15 cellular contexts compared by ENCODE assay signal in the genomic region with DNA sequence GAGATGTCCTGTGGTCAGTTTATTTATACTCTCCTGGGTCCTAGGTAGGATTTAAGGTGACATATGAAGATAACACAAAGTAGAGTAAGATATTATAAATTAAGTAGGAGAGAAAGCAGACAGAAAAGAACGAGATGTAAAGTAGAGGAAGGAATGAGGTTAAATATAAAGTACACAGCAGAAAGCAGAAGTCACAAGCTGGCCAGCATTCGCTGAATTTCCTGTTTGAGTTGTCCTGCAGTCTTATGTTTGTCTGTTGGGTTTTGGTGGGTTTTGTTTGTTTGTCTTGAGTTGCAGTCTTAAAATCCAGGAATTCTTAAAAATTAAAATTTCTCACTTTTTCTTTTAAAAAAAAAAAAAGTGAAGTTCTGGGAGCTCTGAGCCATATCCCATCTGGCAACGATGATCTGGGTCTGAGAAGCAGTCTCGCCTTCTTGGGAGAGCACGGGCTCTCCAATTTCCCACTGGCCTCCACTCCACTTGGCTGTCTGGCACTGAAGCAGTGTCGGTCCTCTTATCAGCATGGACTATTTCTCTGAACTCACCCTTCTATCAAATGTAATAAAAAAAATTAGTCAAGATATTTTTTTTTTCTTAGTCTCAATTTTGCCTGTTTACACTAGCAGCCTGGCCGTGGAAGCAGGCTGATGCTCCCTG. TPM values are rescaled to one million over a fixed set of nuclear protein-coding genes. Genes with fewer than 3 reads are reported as not detected.
DNase-seq lines count a peak whose midpoint lies in the region; ATAC-seq and TF ChIP-seq lines count a peak whose summit lies in the region.
"Had no signal": no experiment of that assay in that cellular context is flagged by ENCODE, and none has a peak within 500 bp of the region (broad histone marks: within the 10 kb centered on the region; RNA-seq: fewer than 3 reads in every experiment).

No MANE protein-coding gene starts in this region.

- TF ChIP-seq EP300 in gastroesophageal sphincter (IDR thresholded peaks at IDR 0.05) = no peak

- no peak overlapping the region for H3K4me3 Mint-ChIP-seq in T-helper 17 cell

- no peaks in the 10 kb centered on the region for H3K4me1 ChIP-seq in gastroesophageal sphincter
- H3K4me1 ChIP-seq: upper lobe of right lung had no signal

- no peaks in the 10 kb centered on the region for H3K36me3 Mint-ChIP-seq in T-helper 17 cell (ENCODE audit: low read depth)

- DNase-seq in Right ventricle myocardium inferior (ENCODE audit: missing footprints) (no peak), cardiac septum (ENCODE audit: low spot score) (no peak), T-helper 17 cell (no peak), left ventricle myocardium superior (peak; percentile 37), NCI-H1417 (lab: John Stamatoyannopoulos, UW) (no peak), glomerular visceral epithelial cell (ENCODE audit: extremely low spot score) (no peak), RKO (ENCODE audit: low spot score) (no peak)
- DNase-seq: DND-41, mesenchymal stem cell, NCI-H1092 treated with DMSO at 0.1 percent for 48 hours, PC-9, upper lobe of right lung had no signal

- no peak overlapping the region for H3K27ac ChIP-seq in gastroesophageal sphincter
- H3K27ac ChIP-seq: PC-9, upper lobe of right lung had no signal

- no peaks in the 10 kb centered on the region for H3K27me3 ChIP-seq in gastroesophageal sphincter

- H3K36me3 ChIP-seq in gastroesophageal sphincter = no peaks in the 10 kb centered on the region
- H3K36me3 ChIP-seq: upper lobe of right lung had no signal

- H3K9me3 ChIP-seq in T-helper 17 cell (ENCODE audit: control insufficient read depth, low read length, poor library complexity, severe bottlenecking) (no peaks in the 10 kb centered on the region), gastroesophageal sphincter (no peaks in the 10 kb centered on the region)
- H3K9me3 ChIP-seq: upper lobe of right lung had no signal

- intact Hi-C loops in Right ventricle myocardium inferior (cut with DNase I) (no loop called here), cardiac septum (cut with DNase I) (no loop called here), left ventricle myocardium superior (cut with micrococcal nuclease) (no loop called here)

- H3K4me3 ChIP-seq in gastroesophageal sphincter = no peak overlapping the region
- H3K4me3 ChIP-seq: PC-9, upper lobe of right lung had no signal

- ATAC-seq in Right ventricle myocardium inferior = peak; percentile 62
- no peak for ATAC-seq in T-helper 17 cell
- peak; percentile 77 for ATAC-seq in left ventricle myocardium superior
- ATAC-seq in gastroesophageal sphincter = no peak
- ATAC-seq: esophagus mucosa, upper lobe of right lung had no signal

- TF ChIP-seq POLR2A in gastroesophageal sphincter (IDR thresholded peaks at IDR 0.05) = no peak

- no peaks in the 10 kb centered on the region for H3K27me3 Mint-ChIP-seq in T-helper 17 cell

- H3K27ac Mint-ChIP-seq in T-helper 17 cell = peak overlapping the region; percentile 93

- WGBS in gastroesophageal sphincter (ENCODE audit: low coverage in 1 of 2), 2 donors = 41 to 61% methylated on average over 7 of the region's 7 CpGs

- H3K4me1 Mint-ChIP-seq in T-helper 17 cell = peaks cover 39% of the 10 kb centered on the region

- no peak for TF ChIP-seq CTCF in gastroesophageal sphincter (IDR thresholded peaks at IDR 0.05)

RNA-seq across cellular contexts. Expression of gene S100Z, which starts 2.0 kb away (rescaled TPM):
- total RNA-seq in Right ventricle myocardium inferior (not detected), cardiac septum (not detected), T-helper 17 cell (1 to 10 TPM; 1.2 to 1.5 TPM), left ventricle myocardium superior (0.20 TPM), gastroesophageal sphincter (not detected)
- total RNA-seq: HT-29, PC-9 had no signal

RNA-seq across cellular contexts. Expression of gene F2RL1, which starts 33.0 kb away (rescaled TPM):
- total RNA-seq in Right ventricle myocardium inferior = 0.73 TPM
- 3.7 TPM for total RNA-seq in cardiac septum
- 1 to 10 TPM in 1 of 2 donors, under 1 TPM in 1; 0.94 to 1.1 TPM for total RNA-seq in T-helper 17 cell
- total RNA-seq in left ventricle myocardium superior = 1.1 TPM
- total RNA-seq in gastroesophageal sphincter = 1 to 10 TPM in 1 of 4 donors, under 1 TPM in 2, not detected in 1; 0.50 to 3.4 (median 0.81) TPM

Comparison
In these comparisons a context has a peak if more than half of its experiments do, and no peak if none do; other contexts are left out.
1. ATAC-seq: peak in Right ventricle myocardium inferior (single experiment) and left ventricle myocardium superior (single experiment); none in T-helper 17 cell (single experiment) and gastroesophageal sphincter (single experiment).